Comparison of ENCODE assay signal across 9 cellular contexts in genomic region chr2:105769504-105769903, GRCh38. TPM values are rescaled to one million over a fixed set of nuclear protein-coding genes. Genes with fewer than 3 reads are reported as not detected.
DNase-seq lines count a peak whose midpoint lies in the region; ATAC-seq and TF ChIP-seq lines count a peak whose summit lies in the region.
"Had no signal": no experiment of that assay in that cellular context is flagged by ENCODE, and none has a peak within 500 bp of the region (broad histone marks: within the 10 kb centered on the region; RNA-seq: fewer than 3 reads in every experiment).

No MANE protein-coding gene starts in this region.

- H3K9ac ChIP-seq in skeletal muscle satellite cell (ENCODE audit: low read depth, low read length), result no peak overlapping the region

- DNase-seq in WERI-Rb-1 (no peak), cerebellum (ENCODE audit: low spot score) (no peak), germinal center (ENCODE audit: low spot score) (no peak), NCI-H1048 (lab: John Stamatoyannopoulos, UW) (no peak)
- DNase-seq: NCI-H1436, SJCRH30 had no signal

- no peaks in the 10 kb centered on the region for H3K9me3 ChIP-seq in WERI-Rb-1 (ENCODE audit: severe bottlenecking)
- H3K9me3 ChIP-seq in esophagus (ENCODE audit: control insufficient read depth in 2 of 2, insufficient read depth in 1 of 2, low read depth in 1 of 2, low read length in 1 of 2), result no peaks in the 10 kb centered on the region
- H3K9me3 ChIP-seq in skeletal muscle satellite cell (replicated peaks; ENCODE audit: low read length), result no peaks in the 10 kb centered on the region
- H3K9me3 ChIP-seq: SJCRH30 had no signal

- peak; percentile 6 for ATAC-seq in GM21825 (IDR thresholded peaks at IDR 0.05; ENCODE audit: unreplicated experiment)

- peak; percentile 37 for TF ChIP-seq CTCF in WERI-Rb-1 (IDR thresholded peaks at IDR 0.05; ENCODE audit: low read depth, low read length)

- H3K36me3 ChIP-seq in WERI-Rb-1 (no peaks in the 10 kb centered on the region; the same call in 1 of the 2 replicates), esophagus (ENCODE audit: control insufficient read depth in 2 of 2, insufficient read depth in 2 of 2, low read length in 1 of 2) (peaks cover 0 to 4% of the 10 kb centered on the region in 2 donors), skeletal muscle satellite cell (ENCODE audit: insufficient read depth, low read length) (peaks cover 6% of the 10 kb centered on the region)

- H3K4me1 ChIP-seq in esophagus (ENCODE audit: control insufficient read depth in 2 of 2, insufficient read depth in 2 of 2, low read length in 1 of 2), result peaks cover 3 to 22% of the 10 kb centered on the region in 2 donors
- H3K4me1 ChIP-seq in skeletal muscle satellite cell (ENCODE audit: control insufficient read depth, insufficient read depth, low read length), result peaks cover 27% of the 10 kb centered on the region
- H3K4me1 ChIP-seq: SJCRH30 had no signal

- WGBS in esophagus, 2 donors, result 80 to 86% methylated on average over 9 of the region's 9 CpGs

- H3K4me3 ChIP-seq in WERI-Rb-1 (ENCODE audit: low read depth, low read length) (no peak overlapping the region), esophagus (ENCODE audit: low read depth in 1 of 2, low read length in 2 of 2) (no peak overlapping the region), skeletal muscle satellite cell (ENCODE audit: low read length) (peak overlapping the region; percentile 25)
- H3K4me3 ChIP-seq: SJCRH30 had no signal

- H3K27ac ChIP-seq in WERI-Rb-1, result no peak overlapping the region
- peak overlapping the region; percentile 84 to 94 for H3K27ac ChIP-seq in esophagus (ENCODE audit: low read depth in 2 of 2, low read length in 1 of 2)
- H3K27ac ChIP-seq: SJCRH30 had no signal

- H3K4me2 ChIP-seq in skeletal muscle satellite cell (ENCODE audit: low read length), result peak overlapping the region; percentile 58

- H3K27me3 ChIP-seq in WERI-Rb-1 (ENCODE audit: insufficient read depth, low read depth, severe bottlenecking) (no peaks in the 10 kb centered on the region), esophagus (ENCODE audit: control insufficient read depth in 1 of 2, insufficient read depth in 2 of 2, low read length in 2 of 2) (no peaks in the 10 kb centered on the region), skeletal muscle satellite cell (ENCODE audit: control insufficient read depth, insufficient read depth, low read length) (no peaks in the 10 kb centered on the region)
- H3K27me3 ChIP-seq: SJCRH30 had no signal

RNA-seq across cellular contexts. Expression of gene NCK2, which starts 24.8 kb away (rescaled TPM):
- 10 to 100 TPM; 55.2 to 72.3 TPM for polyA plus RNA-seq in esophagus
- total RNA-seq in skeletal muscle satellite cell (2012; rRNA removed), result 11.6 and 12.2 TPM in 2 replicates
- total RNA-seq in cerebellum, result 38.6 TPM
